ENCODE assay signal across 19 cellular contexts in genomic region chr10:25547391-25547790, GRCh38.
DNase-seq lines count a peak whose midpoint lies in the region; ATAC-seq and TF ChIP-seq lines count a peak whose summit lies in the region.
"Had no signal": no experiment of that assay in that cellular context is flagged by ENCODE, and none has a peak within 500 bp of the region (broad histone marks: within the 10 kb centered on the region; RNA-seq: fewer than 3 reads in every experiment).

No MANE protein-coding gene starts in this region.

- ATAC-seq in GM18858 (IDR thresholded peaks at IDR 0.05; ENCODE audit: unreplicated experiment) (no peak), GM21390 (IDR thresholded peaks at IDR 0.05; ENCODE audit: unreplicated experiment) (no peak)
- ATAC-seq: effector memory CD8-positive, alpha-beta T cell; stimulated activated memory B cell treated with anti-CD40 and anti-IgM and Interleukin-4, amounts not matched to agents 10 μg/mL and 1 μg/mL and 100 μg/mL, for 72 hours had no signal

- TF ChIP-seq CTCF in choroid plexus epithelial cell (conservative IDR thresholded peaks at IDR 0.05; ENCODE audit: low read depth, low read length) = no peak
- TF ChIP-seq CTCF in retinal pigment epithelial cell (conservative IDR thresholded peaks at IDR 0.05; ENCODE audit: low read depth, low read length) = no peak

- no peak overlapping the region for H3K4me3 ChIP-seq in choroid plexus epithelial cell (ENCODE audit: low read depth, low read length)
- H3K4me3 ChIP-seq in retinal pigment epithelial cell (ENCODE audit: low read length) = no peak overlapping the region
- H3K4me3 ChIP-seq: cardiac muscle cell, Peyer's patch, spleen, tibial artery had no signal

- DNase-seq in NCI-H226 (peak; percentile 21), choroid plexus epithelial cell (ENCODE audit: low read depth) (peak; percentile 65), kidney tubule cell (ENCODE audit: low spot score) (peak; percentile 78), retinal pigment epithelial cell (ENCODE audit: low read depth) (peak; percentile 69)
- no peak for DNase-seq in activated CD4-positive, alpha-beta T cell treated with anti-CD3 and anti-CD28 coated beads, Interleukin-2, amount 50 U/mL, for 4 hours
- DNase-seq in activated CD8-positive, alpha-beta memory T cell treated with anti-CD3 and anti-CD28 coated beads, Interleukin-2, amount 50 U/mL, for 4 hours = no peak
- DNase-seq: activated T-cell treated with anti-CD3 and anti-CD28 coated beads, Interleukin-2, amount 50 U/mL, for 24 hours; BE2C; effector memory CD8-positive, alpha-beta T cell; foreskin fibroblast; H9; NCI-H2081 treated with DMSO at 0.1 percent for 48 hours; Peyer's patch; spleen; tibial artery had no signal

Comparison
In these comparisons a context has a peak if more than half of its experiments do, and no peak if none do; other contexts are left out.
1. DNase-seq: peak in NCI-H226 (single experiment), choroid plexus epithelial cell (single experiment), kidney tubule cell (single experiment) and retinal pigment epithelial cell (single experiment); none in activated CD4-positive, alpha-beta T cell treated with anti-CD3 and anti-CD28 coated beads, Interleukin-2, amount 50 U/mL, for 4 hours (0 of 2) and activated CD8-positive, alpha-beta memory T cell treated with anti-CD3 and anti-CD28 coated beads, Interleukin-2, amount 50 U/mL, for 4 hours (single experiment).